23 cellular contexts compared by ENCODE assay signal in the genomic region with DNA sequence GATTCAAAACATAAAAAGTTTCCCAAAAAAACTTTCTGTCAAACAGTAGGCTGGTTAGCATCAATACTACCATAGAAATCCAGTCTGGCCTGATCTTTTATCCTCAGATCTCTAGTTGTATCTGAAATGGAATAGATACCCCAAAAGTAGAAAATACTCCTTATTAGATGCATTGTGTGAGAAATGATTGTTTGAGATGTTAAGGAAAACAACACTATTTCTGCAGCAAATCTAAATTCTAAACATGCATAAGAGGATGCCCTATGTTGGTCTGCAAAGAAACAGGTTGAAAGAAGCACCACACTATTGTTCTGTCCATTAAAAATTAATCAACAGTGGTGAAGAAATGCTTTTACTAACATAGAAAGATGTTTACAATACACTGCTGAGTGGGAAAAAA.
"Had no signal": no experiment of that assay in that cellular context is flagged by ENCODE, and none has a peak within 500 bp of the region (broad histone marks: within the 10 kb centered on the region; RNA-seq: fewer than 3 reads in every experiment).

No MANE protein-coding gene starts in this region.

- H3K9me3 ChIP-seq: esophagus muscularis mucosa, gastroesophageal sphincter, heart left ventricle, left lung, lower lobe of right lung, mucosa of descending colon had no signal

- H3K9me3 Mint-ChIP-seq: immature natural killer cell, mesothelial cell of epicardium, naive B cell had no signal

- ATAC-seq: foreskin keratinocyte, gastroesophageal sphincter, heart left ventricle, left cardiac atrium, left lung, left ventricle myocardium superior, lower lobe of right lung, mucosa of descending colon had no signal

- DNase-seq: dermis blood vessel endothelial cell; dorsolateral prefrontal cortex; effector CD4-positive, alpha-beta T cell; effector memory CD4-positive, alpha-beta T cell; foreskin keratinocyte; heart left ventricle; hypothalamus; immature natural killer cell; left cardiac atrium; left lung; left ventricle myocardium superior; lower lobe of right lung; mesenchymal stem cell; mucosa of descending colon; naive B cell had no signal

- H2AFZ ChIP-seq: hepatocyte had no signal

- H3K36me3 ChIP-seq: esophagus muscularis mucosa, gastroesophageal sphincter, heart left ventricle, left lung, lower lobe of right lung had no signal

- H3K4me3 Mint-ChIP-seq: immature natural killer cell, mesothelial cell of epicardium, naive B cell had no signal

- H3K79me2 ChIP-seq: hepatocyte had no signal

- H3K27ac Mint-ChIP-seq: immature natural killer cell, mesothelial cell of epicardium, naive B cell had no signal

- H3K4me3 ChIP-seq: coronary artery, dorsolateral prefrontal cortex, esophagus muscularis mucosa, gastroesophageal sphincter, heart left ventricle, hepatocyte, left lung, lower lobe of right lung, mucosa of descending colon had no signal

- H3K27ac ChIP-seq: coronary artery, dorsolateral prefrontal cortex, esophagus muscularis mucosa, foreskin keratinocyte, gastroesophageal sphincter, heart left ventricle, hepatocyte, left lung, lower lobe of right lung had no signal

- H3K4me2 ChIP-seq: hepatocyte had no signal

- H3K4me1 ChIP-seq: esophagus muscularis mucosa, gastroesophageal sphincter, heart left ventricle, left lung, lower lobe of right lung had no signal

- FAIRE-seq: colon, endothelial cell of umbilical vein, keratinocyte had no signal

- H3K36me3 Mint-ChIP-seq: immature natural killer cell, mesothelial cell of epicardium, naive B cell had no signal

- H3K27me3 ChIP-seq: esophagus muscularis mucosa, foreskin keratinocyte, gastroesophageal sphincter, hepatocyte, left lung had no signal
